ENCODE assay signal across 27 cellular contexts in genomic region chr1:77275194-77275593, GRCh38. TPM values are rescaled to one million over a fixed set of nuclear protein-coding genes. Genes with fewer than 3 reads are reported as not detected.
"Had no signal": no experiment of that assay in that cellular context is flagged by ENCODE, and none has a peak within 500 bp of the region (broad histone marks: within the 10 kb centered on the region; RNA-seq: fewer than 3 reads in every experiment).

No MANE protein-coding gene starts in this region.

- H3K4me3 Mint-ChIP-seq: memory B cell; mesothelial cell of epicardium; naive B cell; natural killer cell; nephron progenitor cell; stimulated activated naive B cell treated with anti-CD40 and anti-IgM and Interleukin-4, amounts not matched to agents 10 μg/mL and 1 μg/mL and 100 μg/mL, for 72 hours had no signal

- H3K36me3 Mint-ChIP-seq: mesothelial cell of epicardium; naive B cell; natural killer cell; stimulated activated naive B cell treated with anti-CD40 and anti-IgM and Interleukin-4, amounts not matched to agents 10 μg/mL and 1 μg/mL and 100 μg/mL, for 72 hours had no signal

- H3K27ac ChIP-seq: left ventricle myocardium inferior, pancreas, prostate gland, skin epidermis, stomach, testis, thyroid gland, transverse colon, upper lobe of left lung, vagina had no signal

- DNase-seq: hypothalamus; islet precursor cell; left ventricle myocardium inferior; naive B cell; natural killer cell; nephron progenitor cell; pancreas; posterior cingulate gyrus; retina; right cardiac atrium; stimulated activated CD4-positive, alpha-beta T cell treated with anti-CD3 and anti-CD28 coated beads, Interleukin-12 subunit alpha, Interleukin-12 subunit beta, amount 100 ng/mL, for 4 hours; stimulated activated CD4-positive, alpha-beta T cell treated with anti-CD3 and anti-CD28 coated beads, Interleukin-15, amount 100 ng/mL, for 24 hours; stimulated activated CD4-positive, alpha-beta T cell treated with anti-CD3 and anti-CD28 coated beads, Interleukin-2, amount 100 ng/mL, for 24 hours; stimulated activated CD4-positive, alpha-beta T cell treated with anti-CD3 and anti-CD28 coated beads, Interleukin-4, amount 100 ng/mL, for 1 hour; stimulated activated naive B cell treated with anti-CD40 and anti-IgM and Interleukin-4, amounts not matched to agents 10 μg/mL and 1 μg/mL and 100 μg/mL, for 72 hours; stimulated activated naive CD8-positive, alpha-beta T cell treated with anti-CD3 and anti-CD28 coated beads, Interleukin-15, Interleukin-2, amounts not matched to agents 100 U/mL and 50 U/mL, for 24 hours; stomach; testis; thyroid gland; transverse colon; upper lobe of left lung had no signal

- H3K4me3 ChIP-seq: left ventricle myocardium inferior, pancreas, prostate gland, skin epidermis, stomach, testis, thyroid gland, transverse colon, upper lobe of left lung, vagina had no signal

- H3K27me3 ChIP-seq: testis, thyroid gland, upper lobe of left lung, vagina had no signal

- H3K4me1 Mint-ChIP-seq: mesothelial cell of epicardium, nephron progenitor cell had no signal

- H3K4me1 ChIP-seq: left ventricle myocardium inferior, pancreas, prostate gland, stomach, testis, thyroid gland, transverse colon, upper lobe of left lung, vagina had no signal

- H3K27ac Mint-ChIP-seq: memory B cell; mesothelial cell of epicardium; naive B cell; natural killer cell; nephron progenitor cell; stimulated activated naive B cell treated with anti-CD40 and anti-IgM and Interleukin-4, amounts not matched to agents 10 μg/mL and 1 μg/mL and 100 μg/mL, for 72 hours had no signal

- ATAC-seq: natural killer cell; pancreas; right cardiac atrium; sciatic nerve; stimulated activated naive B cell treated with anti-CD40 and anti-IgM and Interleukin-4, amounts not matched to agents 10 μg/mL and 1 μg/mL and 100 μg/mL, for 72 hours; stimulated activated naive CD8-positive, alpha-beta T cell treated with anti-CD3 and anti-CD28 coated beads, Interleukin-15, Interleukin-2, amounts not matched to agents 100 U/mL and 50 U/mL, for 24 hours had no signal

- H3K36me3 ChIP-seq: left ventricle myocardium inferior, pancreas, prostate gland, stomach, thyroid gland, transverse colon, upper lobe of left lung, vagina had no signal

- H3K9me3 ChIP-seq: left ventricle myocardium inferior, pancreas, prostate gland, stomach, testis, thyroid gland, transverse colon, upper lobe of left lung, vagina had no signal

- H3K9me3 Mint-ChIP-seq: mesothelial cell of epicardium; natural killer cell; nephron progenitor cell; stimulated activated naive B cell treated with anti-CD40 and anti-IgM and Interleukin-4, amounts not matched to agents 10 μg/mL and 1 μg/mL and 100 μg/mL, for 72 hours had no signal

RNA-seq across cellular contexts. Expression of gene AK5, which starts 6.6 kb away (rescaled TPM):
- total RNA-seq: mesothelial cell of epicardium had no signal
